Comparison of ENCODE assay signal across 20 cellular contexts in the genomic region with DNA sequence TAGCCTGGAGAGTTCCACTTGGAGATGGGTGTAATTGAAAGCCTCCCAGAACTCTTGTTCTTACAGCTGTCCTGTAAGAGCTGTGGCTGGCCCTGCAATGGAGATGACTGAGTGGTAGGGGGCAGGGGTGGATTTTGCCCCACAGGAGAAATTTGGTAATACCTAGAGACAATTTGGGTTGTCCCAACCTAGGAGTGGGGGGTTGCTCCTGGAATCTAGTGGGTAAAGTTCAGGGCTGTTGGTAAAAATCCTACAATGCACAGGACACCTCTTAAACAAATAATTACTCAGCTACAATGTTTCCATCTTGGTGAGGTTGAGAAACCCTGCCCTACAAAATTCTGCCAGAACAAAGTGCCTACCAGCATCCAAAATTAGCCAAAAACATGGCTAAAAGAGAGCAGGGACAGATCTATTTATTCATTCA.
"Had no signal": no experiment of that assay in that cellular context is flagged by ENCODE, and none has a peak within 500 bp of the region (broad histone marks: within the 10 kb centered on the region; RNA-seq: fewer than 3 reads in every experiment).

No MANE protein-coding gene starts in this region.

- H3K9me3 ChIP-seq: adrenal gland, ascending aorta, esophagus squamous epithelium, gastrocnemius medialis, mucosa of descending colon, thyroid gland had no signal

- H3K27me3 ChIP-seq: adrenal gland, ascending aorta, gastrocnemius medialis, thyroid gland had no signal

- H3K4me3 ChIP-seq: adrenal gland, ascending aorta, coronary artery, esophagus squamous epithelium, gastrocnemius medialis, mucosa of descending colon, thyroid gland had no signal

- H3K36me3 Mint-ChIP-seq: activated naive CD8-positive, alpha-beta T cell; memory B cell had no signal

- H3K4me1 ChIP-seq: adrenal gland, ascending aorta, esophagus squamous epithelium, gastrocnemius medialis, thyroid gland had no signal

- DNase-seq: activated B cell treated with CpG ODN at 0.5 μM for 24 hours; activated CD4-positive, alpha-beta T cell treated with anti-CD3 and anti-CD28 coated beads for 36 hours; activated CD4-positive, alpha-beta T cell treated with anti-CD3 and anti-CD28 coated beads, Interleukin-2, amount 50 U/mL, for 4 hours; activated CD8-positive, alpha-beta memory T cell treated with anti-CD3 and anti-CD28 coated beads, Interleukin-2, amount 50 U/mL, for 48 hours; activated naive CD4-positive, alpha-beta T cell; activated T-cell treated with anti-CD3 and anti-CD28 coated beads, Interleukin-2, amount 50 U/mL, for 4 hours; adrenal gland; esophagus squamous epithelium; gastrocnemius medialis; hippocampal formation; mucosa of descending colon; thyroid gland had no signal

- H3K9me3 Mint-ChIP-seq: activated B cell treated with CpG ODN at 0.5 μM for 24 hours; activated T-cell treated with anti-CD3 and anti-CD28 coated beads, Interleukin-2, amount 50 U/mL, for 4 hours; activated T-helper 2 cell treated with anti-CD3 and anti-CD28 coated beads, Interferon-gamma antibody, Interleukin-2, Interleukin-4, amounts not matched to agents 10 μg/mL and 5 μg/mL and 100 μg/mL, durations not matched to agents 14 hours and 24 hours and 36 hours; memory B cell; stimulated activated naive CD8-positive, alpha-beta T cell treated with anti-CD3 and anti-CD28 coated beads, Interleukin-15, Interleukin-2, amounts not matched to agents 100 ng/mL and 50 ng/mL, for 24 hours; T-helper 1 cell treated with Interleukin-12 subunit alpha and Interleukin-12 subunit beta and Interleukin-4 antibody, amounts not matched to agents 30 μg/mL and 1 μg/mL, for 36 hours had no signal

- FAIRE-seq: bronchial epithelial cell had no signal

- H3K4me1 Mint-ChIP-seq: activated B cell treated with CpG ODN at 0.5 μM for 24 hours; activated CD4-positive, alpha-beta T cell treated with anti-CD3 and anti-CD28 coated beads for 36 hours had no signal

- ATAC-seq: activated CD4-positive, alpha-beta T cell treated with anti-CD3 and anti-CD28 coated beads for 36 hours; activated T-cell treated with anti-CD3 and anti-CD28 coated beads, Interleukin-2, amount 50 U/mL, for 4 hours; gastrocnemius medialis; mucosa of descending colon had no signal

- H3K27ac ChIP-seq: adrenal gland, ascending aorta, coronary artery, esophagus squamous epithelium, gastrocnemius medialis, thyroid gland had no signal

- H3K27ac Mint-ChIP-seq: activated B cell treated with CpG ODN at 0.5 μM for 24 hours; activated CD4-positive, alpha-beta T cell treated with anti-CD3 and anti-CD28 coated beads for 36 hours; activated naive CD8-positive, alpha-beta T cell; activated T-helper 2 cell treated with anti-CD3 and anti-CD28 coated beads, Interferon-gamma antibody, Interleukin-2, Interleukin-4, amounts not matched to agents 10 μg/mL and 5 μg/mL and 100 μg/mL, durations not matched to agents 14 hours and 24 hours and 36 hours; memory B cell; stimulated activated naive CD8-positive, alpha-beta T cell treated with anti-CD3 and anti-CD28 coated beads, Interleukin-15, Interleukin-2, amounts not matched to agents 100 ng/mL and 50 ng/mL, for 24 hours; T-helper 1 cell treated with Interleukin-12 subunit alpha and Interleukin-12 subunit beta and Interleukin-4 antibody, amounts not matched to agents 30 μg/mL and 1 μg/mL, for 36 hours had no signal

- H3K4me3 Mint-ChIP-seq: activated B cell treated with CpG ODN at 0.5 μM for 24 hours; activated CD4-positive, alpha-beta T cell treated with anti-CD3 and anti-CD28 coated beads for 36 hours; activated naive CD8-positive, alpha-beta T cell; activated T-cell treated with anti-CD3 and anti-CD28 coated beads, Interleukin-2, amount 50 U/mL, for 4 hours; memory B cell; stimulated activated naive CD8-positive, alpha-beta T cell treated with anti-CD3 and anti-CD28 coated beads, Interleukin-15, Interleukin-2, amounts not matched to agents 100 ng/mL and 50 ng/mL, for 24 hours; T-helper 1 cell treated with Interleukin-12 subunit alpha and Interleukin-12 subunit beta and Interleukin-4 antibody, amounts not matched to agents 30 μg/mL and 1 μg/mL, for 36 hours had no signal

- H3K36me3 ChIP-seq: adrenal gland, ascending aorta, esophagus squamous epithelium, gastrocnemius medialis, thyroid gland had no signal
